ENCODE assay signal across 1 cellular context in the genomic region with DNA sequence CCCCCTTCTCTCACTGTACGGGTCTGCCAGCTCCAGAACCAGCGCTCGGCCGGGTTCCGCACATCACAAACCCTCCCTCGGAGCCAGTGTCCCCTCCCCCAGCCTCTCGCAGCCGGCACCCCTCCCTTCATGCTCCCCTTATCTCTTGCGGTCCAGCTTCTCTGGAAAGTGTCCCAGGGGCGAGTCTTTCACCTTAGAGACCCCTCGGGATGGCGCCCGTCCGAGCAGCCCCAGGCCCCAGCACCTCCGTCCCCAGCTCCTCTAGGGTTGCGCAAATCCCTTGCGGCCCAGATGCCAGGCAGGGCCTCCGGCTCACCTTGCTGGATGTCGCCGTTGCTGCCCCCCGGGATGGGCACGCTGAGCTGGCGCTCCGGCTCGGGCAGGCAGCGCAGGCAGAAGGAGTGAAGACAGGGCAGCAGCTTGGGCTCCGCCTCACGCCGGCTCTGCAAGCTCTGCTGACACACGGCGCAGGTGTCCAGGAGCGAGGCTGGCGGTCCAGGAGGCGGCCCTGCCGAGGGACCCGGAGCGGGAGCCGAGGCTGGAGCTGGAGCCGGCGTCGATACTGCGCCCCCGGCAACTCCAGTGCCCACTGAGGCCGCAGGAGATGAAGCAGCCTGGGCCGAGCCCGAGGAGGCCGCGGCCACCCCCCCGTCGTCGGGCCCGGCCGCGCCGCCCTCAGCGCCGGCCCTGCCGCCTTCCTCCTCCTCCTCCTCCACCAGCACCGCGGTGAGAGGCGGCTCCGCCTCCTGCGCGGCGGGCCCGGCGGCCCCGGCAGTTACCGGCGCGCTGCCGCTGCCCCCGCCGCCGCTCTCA.
TF ChIP-seq lines count a peak whose summit lies in the region.

No MANE protein-coding gene starts in this region.

TF ChIP-seq in K562, 482 proteins besides CTCF, POLR2A, EP300 and RAD21 (continued from another document and continues in another):
- TF ChIP-seq, protein P1, sequence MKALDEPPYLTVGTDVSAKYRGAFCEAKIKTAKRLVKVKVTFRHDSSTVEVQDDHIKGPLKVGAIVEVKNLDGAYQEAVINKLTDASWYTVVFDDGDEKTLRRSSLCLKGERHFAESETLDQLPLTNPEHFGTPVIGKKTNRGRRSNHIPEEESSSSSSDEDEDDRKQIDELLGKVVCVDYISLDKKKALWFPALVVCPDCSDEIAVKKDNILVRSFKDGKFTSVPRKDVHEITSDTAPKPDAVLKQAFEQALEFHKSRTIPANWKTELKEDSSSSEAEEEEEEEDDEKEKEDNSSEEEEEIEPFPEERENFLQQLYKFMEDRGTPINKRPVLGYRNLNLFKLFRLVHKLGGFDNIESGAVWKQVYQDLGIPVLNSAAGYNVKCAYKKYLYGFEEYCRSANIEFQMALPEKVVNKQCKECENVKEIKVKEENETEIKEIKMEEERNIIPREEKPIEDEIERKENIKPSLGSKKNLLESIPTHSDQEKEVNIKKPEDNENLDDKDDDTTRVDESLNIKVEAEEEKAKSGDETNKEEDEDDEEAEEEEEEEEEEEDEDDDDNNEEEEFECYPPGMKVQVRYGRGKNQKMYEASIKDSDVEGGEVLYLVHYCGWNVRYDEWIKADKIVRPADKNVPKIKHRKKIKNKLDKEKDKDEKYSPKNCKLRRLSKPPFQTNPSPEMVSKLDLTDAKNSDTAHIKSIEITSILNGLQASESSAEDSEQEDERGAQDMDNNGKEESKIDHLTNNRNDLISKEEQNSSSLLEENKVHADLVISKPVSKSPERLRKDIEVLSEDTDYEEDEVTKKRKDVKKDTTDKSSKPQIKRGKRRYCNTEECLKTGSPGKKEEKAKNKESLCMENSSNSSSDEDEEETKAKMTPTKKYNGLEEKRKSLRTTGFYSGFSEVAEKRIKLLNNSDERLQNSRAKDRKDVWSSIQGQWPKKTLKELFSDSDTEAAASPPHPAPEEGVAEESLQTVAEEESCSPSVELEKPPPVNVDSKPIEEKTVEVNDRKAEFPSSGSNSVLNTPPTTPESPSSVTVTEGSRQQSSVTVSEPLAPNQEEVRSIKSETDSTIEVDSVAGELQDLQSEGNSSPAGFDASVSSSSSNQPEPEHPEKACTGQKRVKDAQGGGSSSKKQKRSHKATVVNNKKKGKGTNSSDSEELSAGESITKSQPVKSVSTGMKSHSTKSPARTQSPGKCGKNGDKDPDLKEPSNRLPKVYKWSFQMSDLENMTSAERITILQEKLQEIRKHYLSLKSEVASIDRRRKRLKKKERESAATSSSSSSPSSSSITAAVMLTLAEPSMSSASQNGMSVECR (CRISPR knock-in tag; IDR thresholded peaks at IDR 0.05): 0 out of 2 replicates have a peak, but pooled peaks have one; percentile 61
- TF ChIP-seq NRF1 (conservative IDR thresholded peaks at IDR 0.05 in 1 of 2, IDR thresholded peaks at IDR 0.05 in 1 of 2) (peak in 1 of 2 experiments; percentile 26; a peak in 2 of 4 replicates), ZC3H11A (IDR thresholded peaks at IDR 0.05; ENCODE audit: low read depth, low read length) (no peak), BACH1 (tag; IDR thresholded peaks at IDR 0.05) (no peak), YY1 (IDR thresholded peaks at IDR 0.05; ENCODE audit: borderline replicate concordance in 1 of 3, control insufficient read depth in 1 of 3, extremely low read depth in 1 of 3, insufficient read depth in 3 of 3, insufficient read length in 1 of 3, insufficient replicate concordance in 2 of 3, low read depth in 1 of 3, low read length in 2 of 3) (peak in 1 of 3 experiments; percentile 21), RHOXF2B (CRISPR knock-in tag; conservative IDR thresholded peaks at IDR 0.05) (no peak), NR2F6 (CRISPR knock-in tag; IDR thresholded peaks at IDR 0.05) (no peak), JUND (IDR thresholded peaks at IDR 0.05; ENCODE audit: borderline replicate concordance, low read depth, low read length) (peak; percentile 43; the same call in 1 of the 2 replicates), JUND (tag; IDR thresholded peaks at IDR 0.05; ENCODE audit: borderline replicate concordance, low read depth, low read length) (no peak), NCOR1 (IDR thresholded peaks at IDR 0.05) (peak; percentile 70), ELF1 (tag; IDR thresholded peaks at IDR 0.05) (no peak), FOSL1 (tag; conservative IDR thresholded peaks at IDR 0.05) (no peak; the same call in 1 of the 2 replicates), MYBL2 (IDR thresholded peaks at IDR 0.05; ENCODE audit: low read depth) (no peak), MYBL2 (CRISPR knock-in tag; IDR thresholded peaks at IDR 0.05; ENCODE audit: borderline replicate concordance) (no peak), U2AF1 (optimal IDR thresholded peaks at IDR 0.05; ENCODE audit: low read depth, low read length) (no peak), HNRNPUL1 (IDR thresholded peaks at IDR 0.05; ENCODE audit: low read length) (no peak), SMARCC2 (IDR thresholded peaks at IDR 0.05; ENCODE audit: low read depth) (no peak), TAF15 (IDR thresholded peaks at IDR 0.05; ENCODE audit: low read depth, low read length) (no peak), ZBTB8A (IDR thresholded peaks at IDR 0.05; ENCODE audit: partially characterized antibody) (no peak)
- TF ChIP-seq, protein P2, sequence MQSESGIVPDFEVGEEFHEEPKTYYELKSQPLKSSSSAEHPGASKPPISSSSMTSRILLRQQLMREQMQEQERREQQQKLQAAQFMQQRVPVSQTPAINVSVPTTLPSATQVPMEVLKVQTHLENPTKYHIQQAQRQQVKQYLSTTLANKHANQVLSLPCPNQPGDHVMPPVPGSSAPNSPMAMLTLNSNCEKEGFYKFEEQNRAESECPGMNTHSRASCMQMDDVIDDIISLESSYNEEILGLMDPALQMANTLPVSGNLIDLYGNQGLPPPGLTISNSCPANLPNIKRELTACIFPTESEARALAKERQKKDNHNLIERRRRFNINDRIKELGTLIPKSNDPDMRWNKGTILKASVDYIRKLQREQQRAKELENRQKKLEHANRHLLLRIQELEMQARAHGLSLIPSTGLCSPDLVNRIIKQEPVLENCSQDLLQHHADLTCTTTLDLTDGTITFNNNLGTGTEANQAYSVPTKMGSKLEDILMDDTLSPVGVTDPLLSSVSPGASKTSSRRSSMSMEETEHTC (IDR thresholded peaks at IDR 0.05): no peak
- TF ChIP-seq, protein P3, sequence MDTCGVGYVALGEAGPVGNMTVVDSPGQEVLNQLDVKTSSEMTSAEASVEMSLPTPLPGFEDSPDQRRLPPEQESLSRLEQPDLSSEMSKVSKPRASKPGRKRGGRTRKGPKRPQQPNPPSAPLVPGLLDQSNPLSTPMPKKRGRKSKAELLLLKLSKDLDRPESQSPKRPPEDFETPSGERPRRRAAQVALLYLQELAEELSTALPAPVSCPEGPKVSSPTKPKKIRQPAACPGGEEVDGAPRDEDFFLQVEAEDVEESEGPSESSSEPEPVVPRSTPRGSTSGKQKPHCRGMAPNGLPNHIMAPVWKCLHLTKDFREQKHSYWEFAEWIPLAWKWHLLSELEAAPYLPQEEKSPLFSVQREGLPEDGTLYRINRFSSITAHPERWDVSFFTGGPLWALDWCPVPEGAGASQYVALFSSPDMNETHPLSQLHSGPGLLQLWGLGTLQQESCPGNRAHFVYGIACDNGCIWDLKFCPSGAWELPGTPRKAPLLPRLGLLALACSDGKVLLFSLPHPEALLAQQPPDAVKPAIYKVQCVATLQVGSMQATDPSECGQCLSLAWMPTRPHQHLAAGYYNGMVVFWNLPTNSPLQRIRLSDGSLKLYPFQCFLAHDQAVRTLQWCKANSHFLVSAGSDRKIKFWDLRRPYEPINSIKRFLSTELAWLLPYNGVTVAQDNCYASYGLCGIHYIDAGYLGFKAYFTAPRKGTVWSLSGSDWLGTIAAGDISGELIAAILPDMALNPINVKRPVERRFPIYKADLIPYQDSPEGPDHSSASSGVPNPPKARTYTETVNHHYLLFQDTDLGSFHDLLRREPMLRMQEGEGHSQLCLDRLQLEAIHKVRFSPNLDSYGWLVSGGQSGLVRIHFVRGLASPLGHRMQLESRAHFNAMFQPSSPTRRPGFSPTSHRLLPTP (IDR thresholded peaks at IDR 0.05; ENCODE audit: borderline replicate concordance, extremely low read depth, insufficient read length): no peak
- TF ChIP-seq, protein P4, sequence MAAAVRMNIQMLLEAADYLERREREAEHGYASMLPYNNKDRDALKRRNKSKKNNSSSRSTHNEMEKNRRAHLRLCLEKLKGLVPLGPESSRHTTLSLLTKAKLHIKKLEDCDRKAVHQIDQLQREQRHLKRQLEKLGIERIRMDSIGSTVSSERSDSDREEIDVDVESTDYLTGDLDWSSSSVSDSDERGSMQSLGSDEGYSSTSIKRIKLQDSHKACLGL (CRISPR knock-in tag; IDR thresholded peaks at IDR 0.05; ENCODE audit: borderline replicate concordance, poor library complexity, severe bottlenecking): no peak
- TF ChIP-seq, protein P5, sequence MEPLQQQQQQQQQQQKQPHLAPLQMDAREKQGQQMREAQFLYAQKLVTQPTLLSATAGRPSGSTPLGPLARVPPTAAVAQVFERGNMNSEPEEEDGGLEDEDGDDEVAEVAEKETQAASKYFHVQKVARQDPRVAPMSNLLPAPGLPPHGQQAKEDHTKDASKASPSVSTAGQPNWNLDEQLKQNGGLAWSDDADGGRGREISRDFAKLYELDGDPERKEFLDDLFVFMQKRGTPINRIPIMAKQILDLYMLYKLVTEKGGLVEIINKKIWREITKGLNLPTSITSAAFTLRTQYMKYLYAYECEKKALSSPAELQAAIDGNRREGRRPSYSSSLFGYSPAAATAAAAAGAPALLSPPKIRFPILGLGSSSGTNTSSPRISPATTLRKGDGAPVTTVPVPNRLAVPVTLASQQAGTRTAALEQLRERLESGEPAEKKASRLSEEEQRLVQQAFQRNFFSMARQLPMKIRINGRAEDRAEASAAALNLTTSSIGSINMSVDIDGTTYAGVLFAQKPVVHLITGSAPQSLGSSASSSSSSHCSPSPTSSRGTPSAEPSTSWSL (CRISPR knock-in tag; IDR thresholded peaks at IDR 0.05; ENCODE audit: borderline replicate concordance): no peak
- TF ChIP-seq, protein P6, sequence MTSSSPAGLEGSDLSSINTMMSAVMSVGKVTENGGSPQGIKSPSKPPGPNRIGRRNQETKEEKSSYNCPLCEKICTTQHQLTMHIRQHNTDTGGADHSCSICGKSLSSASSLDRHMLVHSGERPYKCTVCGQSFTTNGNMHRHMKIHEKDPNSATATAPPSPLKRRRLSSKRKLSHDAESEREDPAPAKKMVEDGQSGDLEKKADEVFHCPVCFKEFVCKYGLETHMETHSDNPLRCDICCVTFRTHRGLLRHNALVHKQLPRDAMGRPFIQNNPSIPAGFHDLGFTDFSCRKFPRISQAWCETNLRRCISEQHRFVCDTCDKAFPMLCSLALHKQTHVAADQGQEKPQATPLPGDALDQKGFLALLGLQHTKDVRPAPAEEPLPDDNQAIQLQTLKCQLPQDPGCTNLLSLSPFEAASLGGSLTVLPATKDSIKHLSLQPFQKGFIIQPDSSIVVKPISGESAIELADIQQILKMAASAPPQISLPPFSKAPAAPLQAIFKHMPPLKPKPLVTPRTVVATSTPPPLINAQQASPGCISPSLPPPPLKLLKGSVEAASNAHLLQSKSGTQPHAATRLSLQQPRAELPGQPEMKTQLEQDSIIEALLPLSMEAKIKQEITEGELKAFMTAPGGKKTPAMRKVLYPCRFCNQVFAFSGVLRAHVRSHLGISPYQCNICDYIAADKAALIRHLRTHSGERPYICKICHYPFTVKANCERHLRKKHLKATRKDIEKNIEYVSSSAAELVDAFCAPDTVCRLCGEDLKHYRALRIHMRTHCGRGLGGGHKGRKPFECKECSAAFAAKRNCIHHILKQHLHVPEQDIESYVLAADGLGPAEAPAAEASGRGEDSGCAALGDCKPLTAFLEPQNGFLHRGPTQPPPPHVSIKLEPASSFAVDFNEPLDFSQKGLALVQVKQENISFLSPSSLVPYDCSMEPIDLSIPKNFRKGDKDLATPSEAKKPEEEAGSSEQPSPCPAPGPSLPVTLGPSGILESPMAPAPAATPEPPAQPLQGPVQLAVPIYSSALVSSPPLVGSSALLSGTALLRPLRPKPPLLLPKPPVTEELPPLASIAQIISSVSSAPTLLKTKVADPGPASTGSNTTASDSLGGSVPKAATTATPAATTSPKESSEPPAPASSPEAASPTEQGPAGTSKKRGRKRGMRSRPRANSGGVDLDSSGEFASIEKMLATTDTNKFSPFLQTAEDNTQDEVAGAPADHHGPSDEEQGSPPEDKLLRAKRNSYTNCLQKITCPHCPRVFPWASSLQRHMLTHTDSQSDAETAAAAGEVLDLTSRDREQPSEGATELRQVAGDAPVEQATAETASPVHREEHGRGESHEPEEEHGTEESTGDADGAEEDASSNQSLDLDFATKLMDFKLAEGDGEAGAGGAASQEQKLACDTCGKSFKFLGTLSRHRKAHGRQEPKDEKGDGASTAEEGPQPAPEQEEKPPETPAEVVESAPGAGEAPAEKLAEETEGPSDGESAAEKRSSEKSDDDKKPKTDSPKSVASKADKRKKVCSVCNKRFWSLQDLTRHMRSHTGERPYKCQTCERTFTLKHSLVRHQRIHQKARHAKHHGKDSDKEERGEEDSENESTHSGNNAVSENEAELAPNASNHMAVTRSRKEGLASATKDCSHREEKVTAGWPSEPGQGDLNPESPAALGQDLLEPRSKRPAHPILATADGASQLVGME (CRISPR knock-in tag; IDR thresholded peaks at IDR 0.05): no peak
- TF ChIP-seq, protein P7, sequence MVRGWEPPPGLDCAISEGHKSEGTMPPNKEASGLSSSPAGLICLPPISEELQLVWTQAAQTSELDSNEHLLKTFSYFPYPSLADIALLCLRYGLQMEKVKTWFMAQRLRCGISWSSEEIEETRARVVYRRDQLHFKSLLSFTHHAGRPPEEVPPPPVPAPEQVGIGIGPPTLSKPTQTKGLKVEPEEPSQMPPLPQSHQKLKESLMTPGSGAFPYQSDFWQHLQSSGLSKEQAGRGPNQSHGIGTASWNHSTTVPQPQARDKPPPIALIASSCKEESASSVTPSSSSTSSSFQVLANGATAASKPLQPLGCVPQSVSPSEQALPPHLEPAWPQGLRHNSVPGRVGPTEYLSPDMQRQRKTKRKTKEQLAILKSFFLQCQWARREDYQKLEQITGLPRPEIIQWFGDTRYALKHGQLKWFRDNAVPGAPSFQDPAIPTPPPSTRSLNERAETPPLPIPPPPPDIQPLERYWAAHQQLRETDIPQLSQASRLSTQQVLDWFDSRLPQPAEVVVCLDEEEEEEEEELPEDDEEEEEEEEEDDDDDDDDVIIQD (CRISPR knock-in tag; IDR thresholded peaks at IDR 0.05): no peak
- TF ChIP-seq, protein P8, sequence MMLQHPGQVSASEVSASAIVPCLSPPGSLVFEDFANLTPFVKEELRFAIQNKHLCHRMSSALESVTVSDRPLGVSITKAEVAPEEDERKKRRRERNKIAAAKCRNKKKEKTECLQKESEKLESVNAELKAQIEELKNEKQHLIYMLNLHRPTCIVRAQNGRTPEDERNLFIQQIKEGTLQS (IDR thresholded peaks at IDR 0.05): no peak
- TF ChIP-seq, protein P8 (CRISPR knock-in tag; conservative IDR thresholded peaks at IDR 0.05): no peak
- TF ChIP-seq, protein P9, sequence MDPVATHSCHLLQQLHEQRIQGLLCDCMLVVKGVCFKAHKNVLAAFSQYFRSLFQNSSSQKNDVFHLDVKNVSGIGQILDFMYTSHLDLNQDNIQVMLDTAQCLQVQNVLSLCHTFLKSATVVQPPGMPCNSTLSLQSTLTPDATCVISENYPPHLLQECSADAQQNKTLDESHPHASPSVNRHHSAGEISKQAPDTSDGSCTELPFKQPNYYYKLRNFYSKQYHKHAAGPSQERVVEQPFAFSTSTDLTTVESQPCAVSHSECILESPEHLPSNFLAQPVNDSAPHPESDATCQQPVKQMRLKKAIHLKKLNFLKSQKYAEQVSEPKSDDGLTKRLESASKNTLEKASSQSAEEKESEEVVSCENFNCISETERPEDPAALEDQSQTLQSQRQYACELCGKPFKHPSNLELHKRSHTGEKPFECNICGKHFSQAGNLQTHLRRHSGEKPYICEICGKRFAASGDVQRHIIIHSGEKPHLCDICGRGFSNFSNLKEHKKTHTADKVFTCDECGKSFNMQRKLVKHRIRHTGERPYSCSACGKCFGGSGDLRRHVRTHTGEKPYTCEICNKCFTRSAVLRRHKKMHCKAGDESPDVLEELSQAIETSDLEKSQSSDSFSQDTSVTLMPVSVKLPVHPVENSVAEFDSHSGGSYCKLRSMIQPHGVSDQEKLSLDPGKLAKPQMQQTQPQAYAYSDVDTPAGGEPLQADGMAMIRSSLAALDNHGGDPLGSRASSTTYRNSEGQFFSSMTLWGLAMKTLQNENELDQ (CRISPR knock-in tag; IDR thresholded peaks at IDR 0.05; ENCODE audit: borderline replicate concordance): no peak
